In genomic region chr14:51620036-51620435, GRCh38 we compare ENCODE assay signal across 22 cellular contexts.
"Had no signal": no experiment of that assay in that cellular context is flagged by ENCODE, and none has a peak within 500 bp of the region (broad histone marks: within the 10 kb centered on the region; RNA-seq: fewer than 3 reads in every experiment).

No MANE protein-coding gene starts in this region.

- DNase-seq: MV-4-11, NCI-H1048, NCI-H1105, NCI-H1417, NCI-H146, NCI-H1694 treated with DMSO at 0.1 percent for 48 hours, NCI-H1930, NCI-H2081, NCI-H2107, NCI-H226, NCI-H446, NCI-H510A, NCI-H524 treated with DMSO at 0.1 percent for 48 hours, NCI-H69, NCI-H774, Right ventricle myocardium superior, RPMI8226, SIG-M5, SK-N-SH, T-helper 1 cell had no signal

- H3K4me3 ChIP-seq: K562 had no signal

- H3K9me3 ChIP-seq: SK-N-SH had no signal

- H3K27ac Mint-ChIP-seq: IgD-negative memory B cell had no signal

- H3K4me3 Mint-ChIP-seq: IgD-negative memory B cell had no signal
